ENCODE assay signal across 8 cellular contexts in genomic region chr17:40062347-40063033, GRCh38. TPM values are rescaled to one million over a fixed set of nuclear protein-coding genes. Genes with fewer than 3 reads are reported as not detected.
DNase-seq lines count a peak whose midpoint lies in the region; ATAC-seq and TF ChIP-seq lines count a peak whose summit lies in the region.

A gene with protein sequence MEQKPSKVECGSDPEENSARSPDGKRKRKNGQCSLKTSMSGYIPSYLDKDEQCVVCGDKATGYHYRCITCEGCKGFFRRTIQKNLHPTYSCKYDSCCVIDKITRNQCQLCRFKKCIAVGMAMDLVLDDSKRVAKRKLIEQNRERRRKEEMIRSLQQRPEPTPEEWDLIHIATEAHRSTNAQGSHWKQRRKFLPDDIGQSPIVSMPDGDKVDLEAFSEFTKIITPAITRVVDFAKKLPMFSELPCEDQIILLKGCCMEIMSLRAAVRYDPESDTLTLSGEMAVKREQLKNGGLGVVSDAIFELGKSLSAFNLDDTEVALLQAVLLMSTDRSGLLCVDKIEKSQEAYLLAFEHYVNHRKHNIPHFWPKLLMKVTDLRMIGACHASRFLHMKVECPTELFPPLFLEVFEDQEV (plus strand): TSS chr17:40062965. CDS start chr17:40074489, 11,524 bp downstream.

- peaks cover 3% of the 10 kb centered on the region; the same call in 1 of the 2 replicates for H3K27me3 Mint-ChIP-seq in HFFc6 (ENCODE audit: insufficient read depth)
- peaks cover 17% of the 10 kb centered on the region for H3K27me3 Mint-ChIP-seq in endothelial cell (ENCODE audit: unreplicated experiment)
- peaks cover 10% of the 10 kb centered on the region for H3K27me3 Mint-ChIP-seq in mesothelial cell of epicardium (ENCODE audit: low read depth)

- peak within 1 kb of the TSS; percentile 83 for H3K9ac ChIP-seq in ES-I3 (ENCODE audit: low read depth, low read length)

- no peaks in the 10 kb centered on the region for H3K36me3 Mint-ChIP-seq in HFFc6 (ENCODE audit: low read depth)
- H3K36me3 Mint-ChIP-seq in endothelial cell (ENCODE audit: low read depth, unreplicated experiment): peaks cover 5% of the 10 kb centered on the region
- no peaks in the 10 kb centered on the region for H3K36me3 Mint-ChIP-seq in mesothelial cell of epicardium

- no peaks in the 10 kb centered on the region for H3K36me3 ChIP-seq in ES-I3 (ENCODE audit: insufficient read depth, low read length)

- ATAC-seq in HG03139 (IDR thresholded peaks at IDR 0.05; ENCODE audit: unreplicated experiment): no peak

- H3K27ac Mint-ChIP-seq in HFFc6 (peak within 1 kb of the TSS; percentile 84), endothelial cell (ENCODE audit: unreplicated experiment) (peak within 1 kb of the TSS; percentile 61), mesothelial cell of epicardium (peak within 1 kb of the TSS; percentile 84)

- H3K4me1 ChIP-seq in ES-I3 (ENCODE audit: insufficient read depth, low read length): peaks cover 32% of the 10 kb centered on the region

- DNase-seq in HFFc6 (no peak), NCI-H69 (lab: John Stamatoyannopoulos, UW) (peak; percentile 75), activated T-cell treated with anti-CD3 and anti-CD28 coated beads for 4 hours (peak; percentile 51), endothelial cell (ENCODE audit: low spot score) (peak; percentile 66), mesothelial cell of epicardium (ENCODE audit: low spot score in 2 of 2, unreplicated experiment in 2 of 2) (peak; percentile 65 to 66)
- DNase-seq in stimulated activated CD8-positive, alpha-beta memory T cell treated with anti-CD3 and anti-CD28 coated beads, Interleukin-7, amount 100 ng/mL, for 48 hours (ENCODE audit: extremely low read depth in 1 of 2, low read depth in 1 of 2): peak; percentile 30 to 45

- peak within 1 kb of the TSS; percentile 82 for H3K4me3 Mint-ChIP-seq in HFFc6
- peak within 1 kb of the TSS; percentile 94 for H3K4me3 Mint-ChIP-seq in endothelial cell (ENCODE audit: unreplicated experiment)
- H3K4me3 Mint-ChIP-seq in mesothelial cell of epicardium: peak within 1 kb of the TSS; percentile 83

- H3K4me1 Mint-ChIP-seq in HFFc6 (ENCODE audit: low read depth): peaks cover 47% of the 10 kb centered on the region
- H3K4me1 Mint-ChIP-seq in endothelial cell (ENCODE audit: unreplicated experiment): peaks cover 40% of the 10 kb centered on the region
- H3K4me1 Mint-ChIP-seq in mesothelial cell of epicardium: peaks cover 42% of the 10 kb centered on the region

- TF ChIP-seq CTCF in HFFc6 (IDR thresholded peaks at IDR 0.05) (no peak), endothelial cell (IDR thresholded peaks at IDR 0.05; ENCODE audit: unreplicated experiment) (no peak), mesothelial cell of epicardium (IDR thresholded peaks at IDR 0.05; ENCODE audit: unreplicated experiment) (no peak)

- no peaks in the 10 kb centered on the region for H3K9me3 Mint-ChIP-seq in HFFc6
- no peaks in the 10 kb centered on the region for H3K9me3 Mint-ChIP-seq in endothelial cell (ENCODE audit: unreplicated experiment)
- H3K9me3 Mint-ChIP-seq in mesothelial cell of epicardium: no peaks in the 10 kb centered on the region

- no peaks in the 10 kb centered on the region for H3K9me3 ChIP-seq in ES-I3 (ENCODE audit: control insufficient read depth, insufficient read depth, low read length)

RNA-seq across cellular contexts. Expression of the gene that starts here (rescaled TPM):
- 10 to 100 TPM; 29.3 to 33.7 (median 30.7) TPM for total RNA-seq in HFFc6 (2021; fragmentation: NEBNext Ultra II Directional; extraction: Animal tissue kit (Norgen Biotek cat#: 25700))
- total RNA-seq in endothelial cell (ENCODE audit: unreplicated experiment): 13.6 TPM
- 42.4 to 44.3 TPM (median 43.6 TPM) in 3 replicates for total RNA-seq in mesothelial cell of epicardium
